Comparison of ENCODE assay signal across 8 cellular contexts in the genomic region with DNA sequence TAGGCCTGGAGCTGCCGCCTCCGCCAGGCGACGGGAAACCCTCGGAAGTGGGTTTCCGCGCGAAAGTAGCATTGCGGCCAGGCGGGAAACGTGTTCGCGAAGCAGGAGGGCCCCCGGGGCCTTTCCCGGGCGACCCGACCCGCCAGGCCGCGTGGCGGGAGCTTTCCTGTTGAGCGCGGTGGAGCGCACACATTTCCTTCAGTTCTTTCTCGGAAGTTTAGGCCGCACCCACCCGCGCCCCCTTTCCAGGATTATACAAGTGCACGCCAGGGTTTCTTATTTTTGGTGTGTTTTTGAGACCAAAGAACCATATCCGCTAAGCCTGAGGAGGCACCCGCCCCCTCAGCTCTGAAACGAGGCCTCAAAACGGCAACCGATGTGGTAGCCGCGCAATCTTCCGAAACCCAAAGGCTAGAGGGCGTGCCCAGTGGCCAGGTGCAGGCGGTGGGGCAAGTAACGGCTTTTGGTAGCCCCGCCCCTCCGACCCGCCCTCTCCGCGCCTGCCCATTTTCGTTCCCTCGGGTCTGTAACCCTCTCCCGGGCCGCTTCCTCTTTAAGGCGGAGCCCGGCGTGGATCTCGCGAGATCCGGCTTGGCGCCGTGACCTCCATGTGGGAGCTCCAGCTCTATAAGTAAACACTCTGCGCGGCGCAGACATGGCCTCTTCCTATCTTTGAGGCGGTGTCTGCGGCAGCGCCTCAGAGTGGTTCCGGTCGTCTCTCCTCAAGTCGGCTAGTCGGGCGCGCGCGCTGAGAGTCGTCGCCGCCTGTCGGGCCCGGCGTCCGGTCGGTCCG. TPM values are rescaled to one million over a fixed set of nuclear protein-coding genes. Genes with fewer than 3 reads are reported as not detected.
DNase-seq lines count a peak whose midpoint lies in the region; ATAC-seq and TF ChIP-seq lines count a peak whose summit lies in the region.

A gene with protein sequence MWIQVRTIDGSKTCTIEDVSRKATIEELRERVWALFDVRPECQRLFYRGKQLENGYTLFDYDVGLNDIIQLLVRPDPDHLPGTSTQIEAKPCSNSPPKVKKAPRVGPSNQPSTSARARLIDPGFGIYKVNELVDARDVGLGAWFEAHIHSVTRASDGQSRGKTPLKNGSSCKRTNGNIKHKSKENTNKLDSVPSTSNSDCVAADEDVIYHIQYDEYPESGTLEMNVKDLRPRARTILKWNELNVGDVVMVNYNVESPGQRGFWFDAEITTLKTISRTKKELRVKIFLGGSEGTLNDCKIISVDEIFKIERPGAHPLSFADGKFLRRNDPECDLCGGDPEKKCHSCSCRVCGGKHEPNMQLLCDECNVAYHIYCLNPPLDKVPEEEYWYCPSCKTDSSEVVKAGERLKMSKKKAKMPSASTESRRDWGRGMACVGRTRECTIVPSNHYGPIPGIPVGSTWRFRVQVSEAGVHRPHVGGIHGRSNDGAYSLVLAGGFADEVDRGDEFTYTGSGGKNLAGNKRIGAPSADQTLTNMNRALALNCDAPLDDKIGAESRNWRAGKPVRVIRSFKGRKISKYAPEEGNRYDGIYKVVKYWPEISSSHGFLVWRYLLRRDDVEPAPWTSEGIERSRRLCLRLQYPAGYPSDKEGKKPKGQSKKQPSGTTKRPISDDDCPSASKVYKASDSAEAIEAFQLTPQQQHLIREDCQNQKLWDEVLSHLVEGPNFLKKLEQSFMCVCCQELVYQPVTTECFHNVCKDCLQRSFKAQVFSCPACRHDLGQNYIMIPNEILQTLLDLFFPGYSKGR (plus strand): TSS at position 628 of the 793 bp plus-strand sequence. CDS start 292 bp downstream, outside the sequence.

- H3K9me3 Mint-ChIP-seq in activated naive CD4-positive, alpha-beta T cell treated with anti-CD3 and anti-CD28 coated beads, Interleukin-2, amount 50 U/mL, for 72 hours: peaks cover 0 to 4% of the 10 kb centered on the region in 2 donors

- H2AFZ ChIP-seq in osteoblast (ENCODE audit: low read length): peak within 1 kb of the TSS; percentile 91

- DNase-seq in GM06990 (ENCODE audit: extremely low read depth, insufficient read length): peak; percentile 100
- peak; percentile 98 for DNase-seq in NCI-H1092 (lab: John Stamatoyannopoulos, UW)
- DNase-seq in activated naive CD4-positive, alpha-beta T cell treated with anti-CD3 and anti-CD28 coated beads, Interleukin-2, amount 50 U/mL, for 72 hours (ENCODE audit: low spot score in 2 of 2): peak; percentile 95 to 98
- DNase-seq in glomerular visceral epithelial cell (ENCODE audit: extremely low spot score): peak; percentile 99
- peak; percentile 98 for DNase-seq in osteoblast (ENCODE audit: insufficient read length, low spot score, missing footprints)
- peak; percentile 95 for DNase-seq in thoracic aorta (ENCODE audit: low spot score)

- H3K27ac ChIP-seq in osteoblast (ENCODE audit: low read depth, low read length): peak within 1 kb of the TSS; percentile 65
- peak within 1 kb of the TSS; percentile 74 to 90 for H3K27ac ChIP-seq in thoracic aorta

- H3K27me3 ChIP-seq in GM06990 (replicated peaks; ENCODE audit: control insufficient read depth, insufficient read depth, low read length) (no peaks in the 10 kb centered on the region), osteoblast (ENCODE audit: insufficient read depth, low read length) (no peaks in the 10 kb centered on the region), thoracic aorta (replicated peaks; ENCODE audit: insufficient read depth) (no peaks in the 10 kb centered on the region)

- peaks cover 29% of the 10 kb centered on the region for H4K20me1 ChIP-seq in osteoblast (ENCODE audit: insufficient read depth, low read length)

- H3K9me3 ChIP-seq in osteoblast (ENCODE audit: low read depth, low read length) (no peaks in the 10 kb centered on the region), thoracic aorta (no peaks in the 10 kb centered on the region)

- H3K79me2 ChIP-seq in osteoblast (ENCODE audit: insufficient read depth, low read length): peaks cover 54% of the 10 kb centered on the region

- peak within 1 kb of the TSS; percentile 86 to 89 for H3K27ac Mint-ChIP-seq in activated naive CD4-positive, alpha-beta T cell treated with anti-CD3 and anti-CD28 coated beads, Interleukin-2, amount 50 U/mL, for 72 hours

- TF ChIP-seq CTCF in GM06990 (IDR thresholded peaks at IDR 0.05; ENCODE audit: insufficient read depth, low read length, poor library complexity, severe bottlenecking) (no peak), osteoblast (IDR thresholded peaks at IDR 0.05; ENCODE audit: extremely low read depth, low read depth, low read length) (no peak), thoracic aorta (IDR thresholded peaks at IDR 0.05) (no peak)

- peak within 1 kb of the TSS; percentile 82 for H3K4me2 ChIP-seq in osteoblast (ENCODE audit: insufficient read depth, low read length)

- H3K36me3 ChIP-seq in GM06990 (ENCODE audit: control insufficient read depth, insufficient read depth, low read length) (no peaks in the 10 kb centered on the region; the same call in 1 of the 2 replicates), osteoblast (ENCODE audit: insufficient read depth, low read length) (peaks cover 3% of the 10 kb centered on the region), thoracic aorta (no peaks in the 10 kb centered on the region)

- peak within 1 kb of the TSS; percentile 94 for H3K4me3 ChIP-seq in GM06990 (replicated peaks; ENCODE audit: low read depth, low read length)
- peak within 1 kb of the TSS; percentile 83 for H3K4me3 ChIP-seq in osteoblast (ENCODE audit: insufficient read depth, low read length)
- H3K4me3 ChIP-seq in thoracic aorta: peak within 1 kb of the TSS; percentile 96

- peaks cover 18 to 35% of the 10 kb centered on the region in 2 donors for H3K36me3 Mint-ChIP-seq in activated naive CD4-positive, alpha-beta T cell treated with anti-CD3 and anti-CD28 coated beads, Interleukin-2, amount 50 U/mL, for 72 hours

- H3K4me1 ChIP-seq in osteoblast (ENCODE audit: insufficient read depth, low read length) (peaks cover 27% of the 10 kb centered on the region), thoracic aorta (ENCODE audit: control insufficient read depth in 1 of 2, low read depth in 2 of 2) (peaks cover 9 to 30% of the 10 kb centered on the region in 2 donors)

- ATAC-seq in HG02588 (IDR thresholded peaks at IDR 0.05; ENCODE audit: unreplicated experiment) (peak; percentile 87), SK-N-SH treated with all-trans-retinoic acid at 6 μM for 48 hours (peak; percentile 95), thoracic aorta (ENCODE audit: insufficient number of reproducible peaks, low FRiP score, low read depth) (peak; percentile 95)
- ATAC-seq in activated naive CD4-positive, alpha-beta T cell treated with anti-CD3 and anti-CD28 coated beads, Interleukin-2, amount 50 U/mL, for 72 hours: peak; percentile 88 to 92

TF ChIP-seq in SK-N-SH treated with all-trans-retinoic acid at 6 μM for 48 hours, 23 proteins besides CTCF, POLR2A, EP300 and RAD21:
- no peak for TF ChIP-seq ZC3H10 (CRISPR knock-in tag; IDR thresholded peaks at IDR 0.05)
- no peak for TF ChIP-seq ZNF70 (CRISPR knock-in tag; IDR thresholded peaks at IDR 0.05)

RNA-seq across cellular contexts. Expression of the gene that starts here (rescaled TPM):
- 10 to 100 TPM; 73.1 to 97.4 TPM for total RNA-seq in activated naive CD4-positive, alpha-beta T cell treated with anti-CD3 and anti-CD28 coated beads, Interleukin-2, amount 50 U/mL, for 72 hours
- total RNA-seq in osteoblast (81.3 and 84.3 TPM in 2 replicates), thoracic aorta (10 to 100 TPM; 56.9 to 76.0 TPM)

Comparison
In these comparisons a context has a peak if more than half of its experiments do, and no peak if none do; other contexts are left out.
1. Peak in every context shown above with its lines: DNase-seq, ATAC-seq, H3K4me3 ChIP-seq and H3K27ac ChIP-seq.